Comparison of ENCODE assay signal across 19 cellular contexts in the genomic region with DNA sequence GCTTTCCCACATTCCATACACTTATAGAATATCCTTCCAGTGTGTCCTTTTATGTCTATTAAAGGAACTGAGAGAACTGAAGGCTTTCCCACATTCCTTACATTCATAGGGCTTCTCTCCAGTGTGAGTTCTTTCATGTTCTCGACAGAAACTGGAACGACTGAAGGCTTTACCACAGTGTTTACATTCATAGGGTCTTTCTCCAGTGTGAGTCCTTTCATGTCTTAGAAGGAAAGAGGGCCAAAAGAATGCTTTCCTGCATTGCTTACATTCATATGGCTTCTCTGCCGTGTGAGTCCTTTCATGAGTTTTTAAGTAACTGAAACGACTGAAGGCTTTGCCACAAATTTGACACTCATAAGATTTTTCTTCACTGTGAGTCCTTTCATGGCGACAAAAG.
"Had no signal": no experiment of that assay in that cellular context is flagged by ENCODE, and none has a peak within 500 bp of the region (broad histone marks: within the 10 kb centered on the region; RNA-seq: fewer than 3 reads in every experiment).

No MANE protein-coding gene starts in this region.

- ATAC-seq: activated naive CD4-positive, alpha-beta T cell treated with anti-CD3 and anti-CD28 coated beads, Interleukin-2, amount 50 U/mL, for 72 hours; activated T-cell treated with anti-CD3 and anti-CD28 coated beads, Interleukin-2, amount 50 U/mL, for 72 hours; effector memory CD8-positive, alpha-beta T cell; left cardiac atrium; lower lobe of right lung had no signal

- H3K27me3 ChIP-seq: cardiac muscle cell, upper lobe of left lung had no signal

- DNase-seq: activated CD4-positive, alpha-beta T cell treated with anti-CD3 and anti-CD28 coated beads, Interleukin-2, amount 50 U/mL, for 4 hours; activated effector memory CD4-positive, alpha-beta T cell treated with anti-CD3 and anti-CD28 coated beads, Interleukin-2, amount 50 U/mL, for 16 hours; activated T-cell treated with anti-CD3 and anti-CD28 coated beads, Interleukin-2, amount 50 U/mL, for 72 hours; amniotic stem cell; dermis blood vessel endothelial cell; effector memory CD8-positive, alpha-beta T cell; foreskin fibroblast; left cardiac atrium; lower lobe of right lung; nephron progenitor cell; nucleus accumbens; stimulated activated CD4-positive, alpha-beta T cell treated with anti-CD3 and anti-CD28 coated beads, Interleukin-15, amount 100 ng/mL, for 24 hours; stimulated activated CD4-positive, alpha-beta T cell treated with anti-CD3 and anti-CD28 coated beads, Interleukin-2, amount 100 ng/mL, for 48 hours; upper lobe of left lung had no signal

- H3K27ac Mint-ChIP-seq: activated naive CD4-positive, alpha-beta T cell treated with anti-CD3 and anti-CD28 coated beads, Interleukin-2, amount 50 U/mL, for 72 hours; effector memory CD8-positive, alpha-beta T cell; nephron progenitor cell; stimulated activated naive CD8-positive, alpha-beta T cell treated with anti-CD3 and anti-CD28 coated beads, Interleukin-15, Interleukin-2, amounts not matched to agents 100 ng/mL and 50 ng/mL, for 24 hours had no signal

- H3K27me3 Mint-ChIP-seq: effector memory CD8-positive, alpha-beta T cell; stimulated activated naive CD8-positive, alpha-beta T cell treated with anti-CD3 and anti-CD28 coated beads, Interleukin-15, Interleukin-2, amounts not matched to agents 100 ng/mL and 50 ng/mL, for 24 hours had no signal

- H3K4me1 Mint-ChIP-seq: nephron progenitor cell had no signal

- H3K27ac ChIP-seq: cardiac muscle cell, epithelial cell of prostate, lower lobe of right lung, skin epidermis, upper lobe of left lung had no signal

- H3K4me3 Mint-ChIP-seq: activated T-cell treated with anti-CD3 and anti-CD28 coated beads, Interleukin-2, amount 50 U/mL, for 72 hours; effector memory CD8-positive, alpha-beta T cell; nephron progenitor cell; stimulated activated naive CD8-positive, alpha-beta T cell treated with anti-CD3 and anti-CD28 coated beads, Interleukin-15, Interleukin-2, amounts not matched to agents 100 ng/mL and 50 ng/mL, for 24 hours had no signal

- H3K4me3 ChIP-seq: cardiac muscle cell, lower lobe of right lung, skin epidermis, upper lobe of left lung had no signal

- H3K4me1 ChIP-seq: lower lobe of right lung, upper lobe of left lung had no signal
